10 cellular contexts compared by ENCODE assay signal in genomic region chr18:41992066-41992465, GRCh38. TPM values are rescaled to one million over a fixed set of nuclear protein-coding genes. Genes with fewer than 3 reads are reported as not detected.
A peak's percentile ranks its signal among the peaks of the same experiment; 100 is the strongest.
DNase-seq lines count a peak whose midpoint lies in the region; ATAC-seq and TF ChIP-seq lines count a peak whose summit lies in the region.
"Had no signal": no experiment of that assay in that cellular context is flagged by ENCODE, and none has a peak within 500 bp of the region (broad histone marks: within the 10 kb centered on the region; RNA-seq: fewer than 3 reads in every experiment).

No MANE protein-coding gene starts in this region.

- no peak overlapping the region for H3K4me3 Mint-ChIP-seq in natural killer cell
- no peak overlapping the region for H3K4me3 Mint-ChIP-seq in activated naive CD4-positive, alpha-beta T cell treated with anti-CD3 and anti-CD28 coated beads, Interleukin-2, amount 10 ng/mL, durations not matched to agents 7 days and 5 days
- H3K4me3 Mint-ChIP-seq: neural crest cell had no signal

- no peaks in the 10 kb centered on the region for H3K9me3 Mint-ChIP-seq in natural killer cell
- no peaks in the 10 kb centered on the region for H3K9me3 Mint-ChIP-seq in activated naive CD4-positive, alpha-beta T cell treated with anti-CD3 and anti-CD28 coated beads, Interleukin-2, amount 10 ng/mL, durations not matched to agents 7 days and 5 days
- H3K9me3 Mint-ChIP-seq: neural crest cell had no signal

- H3K27me3 Mint-ChIP-seq in natural killer cell (ENCODE audit: low read depth in 2 of 2): no peaks in the 10 kb centered on the region
- no peaks in the 10 kb centered on the region for H3K27me3 Mint-ChIP-seq in activated naive CD4-positive, alpha-beta T cell treated with anti-CD3 and anti-CD28 coated beads, Interleukin-2, amount 10 ng/mL, durations not matched to agents 7 days and 5 days

- H3K36me3 Mint-ChIP-seq in natural killer cell: peaks cover 13% of the 10 kb centered on the region
- peaks cover 31% of the 10 kb centered on the region for H3K36me3 Mint-ChIP-seq in activated naive CD4-positive, alpha-beta T cell treated with anti-CD3 and anti-CD28 coated beads, Interleukin-2, amount 10 ng/mL, durations not matched to agents 7 days and 5 days

- peak overlapping the region; percentile 22 to 62 for H3K27ac Mint-ChIP-seq in natural killer cell
- H3K27ac Mint-ChIP-seq in activated naive CD4-positive, alpha-beta T cell treated with anti-CD3 and anti-CD28 coated beads, Interleukin-2, amount 10 ng/mL, durations not matched to agents 7 days and 5 days: no peak overlapping the region

- ATAC-seq in HG02870 (IDR thresholded peaks at IDR 0.05; ENCODE audit: unreplicated experiment) (peak; percentile 78), natural killer cell (peak in 1 of 3 donors; percentile 29)

- intact Hi-C loops in natural killer cell (cut with micrococcal nuclease): no loop called here

- CTCF ChIA-PET in activated naive CD4-positive, alpha-beta T cell treated with anti-CD3 and anti-CD28 coated beads, Interleukin-2, amount 10 ng/mL, durations not matched to agents 7 days and 5 days (lab: Charles Lee): no interaction called here

- peaks cover 10 to 17% of the 10 kb centered on the region in 2 donors for H3K4me1 Mint-ChIP-seq in natural killer cell
- H3K4me1 Mint-ChIP-seq in activated naive CD4-positive, alpha-beta T cell treated with anti-CD3 and anti-CD28 coated beads, Interleukin-2, amount 10 ng/mL, durations not matched to agents 7 days and 5 days: no peaks in the 10 kb centered on the region
- H3K4me1 Mint-ChIP-seq: neural crest cell had no signal

- DNase-seq in NCI-H146 (lab: John Stamatoyannopoulos, UW) (peak; percentile 20), NCI-H146 treated with DMSO at 0.1 percent for 48 hours (lab: John Stamatoyannopoulos, UW; ENCODE audit: unreplicated experiment) (no peak), M059J (ENCODE audit: low read depth) (peak; percentile 5), natural killer cell (no peak), DMS 273 (lab: John Stamatoyannopoulos, UW; ENCODE audit: unreplicated experiment) (no peak)
- no peak for DNase-seq in activated naive CD4-positive, alpha-beta T cell treated with anti-CD3 and anti-CD28 coated beads, Interleukin-2, amount 10 ng/mL, durations not matched to agents 7 days and 5 days
- DNase-seq in stimulated activated CD4-positive, alpha-beta T cell treated with anti-CD3 and anti-CD28 coated beads, Interleukin-12 subunit alpha, Interleukin-12 subunit beta, amount 100 ng/mL, for 4 hours: no peak
- DNase-seq: transverse colon had no signal

- no peak for TF ChIP-seq CTCF in natural killer cell (IDR thresholded peaks at IDR 0.05)

RNA-seq across cellular contexts. Expression of gene PIK3C3, which starts 37.0 kb away (rescaled TPM):
- 62.1 and 67.3 TPM in 2 replicates for total RNA-seq in M059J (2014; rRNA removed; shearing (Covaris generic))
- 10 to 100 TPM; 49.6 to 85.4 (median 67.3) TPM for total RNA-seq in natural killer cell

Comparison
In these comparisons a context has a peak if more than half of its experiments do, and no peak if none do; other contexts are left out.
1. DNase-seq: peak in NCI-H146 (single experiment) and M059J (single experiment); none in NCI-H146 treated with DMSO at 0.1 percent for 48 hours (single experiment), natural killer cell (single experiment), activated naive CD4-positive, alpha-beta T cell treated with anti-CD3 and anti-CD28 coated beads, Interleukin-2, amount 10 ng/mL, durations not matched to agents 7 days and 5 days (single experiment), DMS 273 (single experiment) and stimulated activated CD4-positive, alpha-beta T cell treated with anti-CD3 and anti-CD28 coated beads, Interleukin-12 subunit alpha, Interleukin-12 subunit beta, amount 100 ng/mL, for 4 hours (single experiment).